18 cellular contexts compared by ENCODE assay signal in genomic region chr3:136378011-136378410, GRCh38.
DNase-seq lines count a peak whose midpoint lies in the region; ATAC-seq and TF ChIP-seq lines count a peak whose summit lies in the region.
"Had no signal": no experiment of that assay in that cellular context is flagged by ENCODE, and none has a peak within 500 bp of the region (broad histone marks: within the 10 kb centered on the region; RNA-seq: fewer than 3 reads in every experiment).

No MANE protein-coding gene starts in this region.

- ATAC-seq in SK-N-SH treated with all-trans-retinoic acid at 6 μM for 48 hours: no peak; the same call in 1 of the 3 replicates
- ATAC-seq: A549; CD8-positive, alpha-beta T cell had no signal

- peak overlapping the region; percentile 54 for H3K27ac Mint-ChIP-seq in mesothelial cell of epicardium
- H3K27ac Mint-ChIP-seq in activated CD4-positive, alpha-beta memory T cell treated with anti-CD3 and anti-CD28 coated beads, Interleukin-2, amount 10 ng/mL, durations not matched to agents 7 days and 5 days: no peak overlapping the region
- H3K27ac Mint-ChIP-seq: B cell; CD4-positive, alpha-beta T cell; CD8-positive, alpha-beta T cell had no signal

- no peaks in the 10 kb centered on the region for H3K9me3 ChIP-seq in osteoblast (ENCODE audit: low read depth, low read length)
- H3K9me3 ChIP-seq: A549, Caco-2 had no signal

- no peak overlapping the region for H3K4me3 Mint-ChIP-seq in mesothelial cell of epicardium
- no peak overlapping the region for H3K4me3 Mint-ChIP-seq in activated CD4-positive, alpha-beta memory T cell treated with anti-CD3 and anti-CD28 coated beads, Interleukin-2, amount 10 ng/mL, durations not matched to agents 7 days and 5 days
- H3K4me3 Mint-ChIP-seq: B cell; CD4-positive, alpha-beta T cell; CD8-positive, alpha-beta T cell had no signal

- H3K4me3 ChIP-seq in osteoblast (ENCODE audit: insufficient read depth, low read length): no peak overlapping the region
- H3K4me3 ChIP-seq: A549; BLaER1 treated with 17β-estradiol and CSF1 and Interleukin-3, amounts not matched to agents 10 nM and 100 nM had no signal

- CTCF ChIA-PET in activated CD4-positive, alpha-beta memory T cell treated with anti-CD3 and anti-CD28 coated beads, Interleukin-2, amount 10 ng/mL, durations not matched to agents 7 days and 5 days (lab: Charles Lee): no interaction called here

- H3K27me3 ChIP-seq in osteoblast (ENCODE audit: insufficient read depth, low read length): no peaks in the 10 kb centered on the region
- H3K27me3 ChIP-seq: BLaER1 treated with 17β-estradiol and CSF1 and Interleukin-3, amounts not matched to agents 10 nM and 100 nM had no signal

- no peak overlapping the region for H3K27ac ChIP-seq in osteoblast (ENCODE audit: low read depth, low read length)
- H3K27ac ChIP-seq: 22Rv1; A549; BLaER1 treated with 17β-estradiol and CSF1 and Interleukin-3, amounts not matched to agents 10 nM and 100 nM; C4-2B had no signal

- H3K79me2 ChIP-seq in osteoblast (ENCODE audit: insufficient read depth, low read length): no peaks in the 10 kb centered on the region

- TF ChIP-seq CTCF in mesothelial cell of epicardium (IDR thresholded peaks at IDR 0.05; ENCODE audit: unreplicated experiment): no peak
- no peak for TF ChIP-seq CTCF in osteoblast (IDR thresholded peaks at IDR 0.05; ENCODE audit: extremely low read depth, low read depth, low read length)

- no peaks in the 10 kb centered on the region for H3K27me3 Mint-ChIP-seq in mesothelial cell of epicardium (ENCODE audit: low read depth)
- no peaks in the 10 kb centered on the region for H3K27me3 Mint-ChIP-seq in activated CD4-positive, alpha-beta memory T cell treated with anti-CD3 and anti-CD28 coated beads, Interleukin-2, amount 10 ng/mL, durations not matched to agents 7 days and 5 days
- H3K27me3 Mint-ChIP-seq: B cell; CD4-positive, alpha-beta T cell had no signal

- no peaks in the 10 kb centered on the region for H3K36me3 ChIP-seq in osteoblast (ENCODE audit: insufficient read depth, low read length)

- H3K4me1 Mint-ChIP-seq in mesothelial cell of epicardium: peaks cover 23% of the 10 kb centered on the region
- H3K4me1 Mint-ChIP-seq in activated CD4-positive, alpha-beta memory T cell treated with anti-CD3 and anti-CD28 coated beads, Interleukin-2, amount 10 ng/mL, durations not matched to agents 7 days and 5 days: no peaks in the 10 kb centered on the region
- H3K4me1 Mint-ChIP-seq: B cell had no signal

- no peaks in the 10 kb centered on the region for H3K4me1 ChIP-seq in osteoblast (ENCODE audit: insufficient read depth, low read length)
- H3K4me1 ChIP-seq: A549, Caco-2 had no signal

- POLR2A ChIA-PET in activated CD4-positive, alpha-beta memory T cell treated with anti-CD3 and anti-CD28 coated beads, Interleukin-2, amount 10 ng/mL, durations not matched to agents 7 days and 5 days (lab: Charles Lee): no interaction called here

- H2AFZ ChIP-seq in osteoblast (ENCODE audit: low read length): no peak overlapping the region

- no peak overlapping the region for H3K4me2 ChIP-seq in osteoblast (ENCODE audit: insufficient read depth, low read length)
- H3K4me2 ChIP-seq: A549; BLaER1 treated with 17β-estradiol and CSF1 and Interleukin-3, amounts not matched to agents 10 nM and 100 nM had no signal

- H3K36me3 Mint-ChIP-seq in mesothelial cell of epicardium: peaks cover 18% of the 10 kb centered on the region
- peaks cover 28% of the 10 kb centered on the region for H3K36me3 Mint-ChIP-seq in activated CD4-positive, alpha-beta memory T cell treated with anti-CD3 and anti-CD28 coated beads, Interleukin-2, amount 10 ng/mL, durations not matched to agents 7 days and 5 days (ENCODE audit: low read depth)

- peak; percentile 96 for DNase-seq in SK-N-DZ (ENCODE audit: low spot score)
- no peak for DNase-seq in mesothelial cell of epicardium (ENCODE audit: low spot score in 2 of 2, unreplicated experiment in 2 of 2)
- peak; percentile 17 for DNase-seq in osteoblast (ENCODE audit: insufficient read length, low spot score, missing footprints)
- DNase-seq in activated CD4-positive, alpha-beta memory T cell treated with anti-CD3 and anti-CD28 coated beads, Interleukin-2, amount 10 ng/mL, durations not matched to agents 7 days and 5 days: no peak
- no peak for DNase-seq in activated CD8-positive, alpha-beta memory T cell treated with anti-CD3 and anti-CD28 coated beads for 24 hours
- no peak for DNase-seq in stimulated activated naive CD4-positive, alpha-beta T cell treated with Interleukin-2 at 50 U/mL for 16 hours (lab: John Stamatoyannopoulos, UW)
- DNase-seq: AML-193; Caco-2; Calu3; CD4-positive, alpha-beta T cell; CD8-positive, alpha-beta T cell; GF-D8 had no signal

- H4K20me1 ChIP-seq in osteoblast (ENCODE audit: insufficient read depth, low read length): no peaks in the 10 kb centered on the region
- H4K20me1 ChIP-seq: BLaER1 treated with 17β-estradiol and CSF1 and Interleukin-3, amounts not matched to agents 10 nM and 100 nM had no signal

- H3K9me3 Mint-ChIP-seq in mesothelial cell of epicardium: no peaks in the 10 kb centered on the region
- no peaks in the 10 kb centered on the region for H3K9me3 Mint-ChIP-seq in activated CD4-positive, alpha-beta memory T cell treated with anti-CD3 and anti-CD28 coated beads, Interleukin-2, amount 10 ng/mL, durations not matched to agents 7 days and 5 days
- H3K9me3 Mint-ChIP-seq: CD4-positive, alpha-beta T cell; CD8-positive, alpha-beta T cell had no signal

TF ChIP-seq in SK-N-SH treated with all-trans-retinoic acid at 6 μM for 48 hours, 23 proteins besides CTCF, POLR2A, EP300 and RAD21:
- peak; percentile 68 for TF ChIP-seq TCF4 (CRISPR knock-in tag; IDR thresholded peaks at IDR 0.05; ENCODE audit: borderline replicate concordance)
- no peak for TF ChIP-seq TOX (CRISPR knock-in tag; IDR thresholded peaks at IDR 0.05; ENCODE audit: borderline replicate concordance)
- TF ChIP-seq TSHZ2 (CRISPR knock-in tag; IDR thresholded peaks at IDR 0.05): no peak
- peak; percentile 29; the same call in 1 of the 2 replicates for TF ChIP-seq CSDC2 (CRISPR knock-in tag; IDR thresholded peaks at IDR 0.05)
- TF ChIP-seq POU6F1 (CRISPR knock-in tag; IDR thresholded peaks at IDR 0.05; ENCODE audit: borderline replicate concordance, low read depth): no peak
- no peak for TF ChIP-seq BACH2 (CRISPR knock-in tag; IDR thresholded peaks at IDR 0.05; ENCODE audit: borderline replicate concordance)
- peak; percentile 68 for TF ChIP-seq ISL1 (CRISPR knock-in tag; IDR thresholded peaks at IDR 0.05)
- TF ChIP-seq PPARA (CRISPR knock-in tag; IDR thresholded peaks at IDR 0.05; ENCODE audit: borderline replicate concordance): no peak
- TF ChIP-seq PATZ1 (CRISPR knock-in tag; IDR thresholded peaks at IDR 0.05; ENCODE audit: borderline replicate concordance): no peak
- TF ChIP-seq ZFP30 (CRISPR knock-in tag; IDR thresholded peaks at IDR 0.05): no peak

Comparison
In these comparisons a context has a peak if more than half of its experiments do, and no peak if none do; other contexts are left out.
1. DNase-seq: peak in SK-N-DZ (single experiment) and osteoblast (single experiment); none in mesothelial cell of epicardium (0 of 2), activated CD4-positive, alpha-beta memory T cell treated with anti-CD3 and anti-CD28 coated beads, Interleukin-2, amount 10 ng/mL, durations not matched to agents 7 days and 5 days (single experiment), activated CD8-positive, alpha-beta memory T cell treated with anti-CD3 and anti-CD28 coated beads for 24 hours (single experiment) and stimulated activated naive CD4-positive, alpha-beta T cell treated with Interleukin-2 at 50 U/mL for 16 hours (single experiment).